In genomic region chr11:61353109-61354067, GRCh38 we compare ENCODE assay signal across 21 cellular contexts. TPM values are rescaled to one million over a fixed set of nuclear protein-coding genes. Genes with fewer than 3 reads are reported as not detected.
DNase-seq lines count a peak whose midpoint lies in the region; ATAC-seq and TF ChIP-seq lines count a peak whose summit lies in the region.
"Had no signal": no experiment of that assay in that cellular context is flagged by ENCODE, and none has a peak within 500 bp of the region (broad histone marks: within the 10 kb centered on the region; RNA-seq: fewer than 3 reads in every experiment).

No MANE protein-coding gene starts in this region.

- H4K20me1 ChIP-seq in OCI-LY1 (ENCODE audit: insufficient read depth, low read length) = no peaks in the 10 kb centered on the region

- TF ChIP-seq CTCF in OCI-LY1 (IDR thresholded peaks at IDR 0.05; ENCODE audit: low read length) = no peak
- TF ChIP-seq CTCF in liver (IDR thresholded peaks at IDR 0.05; ENCODE audit: low read depth, low read length, missing input control) = no peak
- no peak for TF ChIP-seq CTCF in GM10248 (IDR thresholded peaks at IDR 0.05; ENCODE audit: control extremely low read depth, extremely low read depth, low read depth, missing control alignments)
- no peak for TF ChIP-seq CTCF in upper lobe of left lung (IDR thresholded peaks at IDR 0.05)

- H3K9me2 ChIP-seq in OCI-LY1 (ENCODE audit: low read depth, low read length) = no peaks in the 10 kb centered on the region

- H3K36me3 Mint-ChIP-seq in stimulated activated naive B cell treated with anti-CD40 and anti-IgM and Interleukin-4, amounts not matched to agents 10 μg/mL and 1 μg/mL and 100 μg/mL, for 72 hours = peaks cover 51 to 64% of the 10 kb centered on the region in 2 donors

- H3K4me1 Mint-ChIP-seq in stimulated activated naive B cell treated with anti-CD40 and anti-IgM and Interleukin-4, amounts not matched to agents 10 μg/mL and 1 μg/mL and 100 μg/mL, for 72 hours = peaks cover 44 to 79% of the 10 kb centered on the region in 2 donors

- no peaks in the 10 kb centered on the region for H3K9me3 ChIP-seq in OCI-LY1 (ENCODE audit: low read length)
- H3K9me3 ChIP-seq in liver (ENCODE audit: control insufficient read depth in 4 of 4, low read length in 3 of 4) = no peaks in the 10 kb centered on the region
- H3K9me3 ChIP-seq in MG63 = no peaks in the 10 kb centered on the region
- H3K9me3 ChIP-seq in upper lobe of left lung = no peaks in the 10 kb centered on the region
- H3K9me3 ChIP-seq: body of pancreas, thyroid gland had no signal

- no peaks in the 10 kb centered on the region for H3K79me2 ChIP-seq in OCI-LY1 (ENCODE audit: insufficient read depth, low read length)

- no peak for TF ChIP-seq POLR2A in upper lobe of left lung (IDR thresholded peaks at IDR 0.05)

- DNase-seq in SKM-1 treated with dmso at 0.1 percent for 144 hours (lab: John Stamatoyannopoulos, UW; ENCODE audit: unreplicated experiment) (peak; percentile 26), SKM-1 (lab: John Stamatoyannopoulos, UW; ENCODE audit: unreplicated experiment) (no peak), MG63 (no peak), GM10248 (ENCODE audit: extremely low spot score) (no peak), upper lobe of left lung (no peak)
- DNase-seq in stimulated activated naive B cell treated with anti-CD40 and anti-IgM and Interleukin-4, amounts not matched to agents 10 μg/mL and 1 μg/mL and 100 μg/mL, for 72 hours = no peak
- DNase-seq: 8988T; activated naive CD4-positive, alpha-beta T cell treated with anti-CD3 and anti-CD28 coated beads, Interleukin-2, amount 10 ng/mL, durations not matched to agents 7 days and 5 days; body of pancreas; DMS79 treated with DMSO at 0.1 percent for 48 hours; foreskin melanocyte; NCI-H1694 treated with DMSO at 0.1 percent for 48 hours; NCI-H446; SHP77 treated with DMSO at 0.1 percent for 48 hours; T1000; thyroid gland had no signal

- H3K9ac ChIP-seq in OCI-LY1 (ENCODE audit: low read length) = peak overlapping the region; percentile 5; the same call in 1 of the 2 replicates
- no peak overlapping the region for H3K9ac ChIP-seq in liver (ENCODE audit: low read depth in 1 of 2, low read length in 2 of 2)

- H3K4me2 ChIP-seq in OCI-LY1 (ENCODE audit: low read length) = peak overlapping the region; percentile 37; the same call in 1 of the 2 replicates
- H3K4me2 ChIP-seq: smooth muscle cell had no signal

- ATAC-seq in stimulated activated naive B cell treated with anti-CD40 and anti-IgM and Interleukin-4, amounts not matched to agents 10 μg/mL and 1 μg/mL and 100 μg/mL, for 72 hours (replicated peaks) = no peak
- ATAC-seq in upper lobe of left lung (ENCODE audit: low FRiP score in 2 of 2) = no peak
- ATAC-seq: body of pancreas had no signal

- peak overlapping the region; percentile 99 for H3K27ac ChIP-seq in OCI-LY1 (ENCODE audit: low read depth, low read length, poor library complexity, severe bottlenecking)
- H3K27ac ChIP-seq in liver (ENCODE audit: low read depth in 1 of 2, low read length in 2 of 2) = peak overlapping the region in 1 of 2 donors; percentile 19
- H3K27ac ChIP-seq in upper lobe of left lung = no peak overlapping the region
- H3K27ac ChIP-seq: body of pancreas, C4-2B, thyroid gland had no signal

- TF ChIP-seq EP300 in upper lobe of left lung (IDR thresholded peaks at IDR 0.05) = no peak

- no peaks in the 10 kb centered on the region for H3K27me3 Mint-ChIP-seq in stimulated activated naive B cell treated with anti-CD40 and anti-IgM and Interleukin-4, amounts not matched to agents 10 μg/mL and 1 μg/mL and 100 μg/mL, for 72 hours
- H3K27me3 Mint-ChIP-seq: activated naive CD4-positive, alpha-beta T cell treated with anti-CD3 and anti-CD28 coated beads, Interleukin-2, amount 10 ng/mL, durations not matched to agents 7 days and 5 days; dendritic cell treated with granulocyte-macrophage colony-stimulating factor and Interleukin-4, amounts not matched to agents 40 ng/mL and 50 ng/mL, for 4 days had no signal

- H3K4me1 ChIP-seq in OCI-LY1 (ENCODE audit: insufficient read depth, low read length, severe bottlenecking) = peaks cover 50% of the 10 kb centered on the region
- peaks cover 0 to 11% (median 3%) of the 10 kb centered on the region in 4 donors for H3K4me1 ChIP-seq in liver (ENCODE audit: control insufficient read depth in 4 of 4, insufficient read depth in 4 of 4, low read length in 3 of 4)
- peaks cover 3 to 13% (median 7%) of the 10 kb centered on the region in 4 donors for H3K4me1 ChIP-seq in upper lobe of left lung
- H3K4me1 ChIP-seq: body of pancreas, thyroid gland had no signal

- peaks cover 9% of the 10 kb centered on the region for H3F3A ChIP-seq in OCI-LY1 (ENCODE audit: insufficient read depth, low read length)

- POLR2A ChIA-PET in GM10248 (lab: Yijun Ruan, JAX) = no interaction called here

- H3K4me3 Mint-ChIP-seq in stimulated activated naive B cell treated with anti-CD40 and anti-IgM and Interleukin-4, amounts not matched to agents 10 μg/mL and 1 μg/mL and 100 μg/mL, for 72 hours = peak overlapping the region; percentile 86 to 90
- H3K4me3 Mint-ChIP-seq: activated naive CD4-positive, alpha-beta T cell treated with anti-CD3 and anti-CD28 coated beads, Interleukin-2, amount 10 ng/mL, durations not matched to agents 7 days and 5 days; dendritic cell treated with granulocyte-macrophage colony-stimulating factor and Interleukin-4, amounts not matched to agents 40 ng/mL and 50 ng/mL, for 4 days had no signal

- H3K36me3 ChIP-seq in OCI-LY1 (ENCODE audit: insufficient read depth, low read length) (peaks cover 71% of the 10 kb centered on the region), liver (ENCODE audit: control insufficient read depth in 4 of 4, insufficient read depth in 3 of 4, low read depth in 1 of 4, low read length in 3 of 4) (peaks cover 3 to 11% (median 7%) of the 10 kb centered on the region in 4 donors), MG63 (peaks cover 19% of the 10 kb centered on the region), upper lobe of left lung (peaks cover 3 to 66% (median 53%) of the 10 kb centered on the region in 4 donors)

- H2AFZ ChIP-seq in OCI-LY1 (ENCODE audit: low read length) = no peak overlapping the region

- TF ChIP-seq RAD21 in liver (IDR thresholded peaks at IDR 0.05) = no peak

- CTCF ChIA-PET in GM10248 (lab: Yijun Ruan, JAX) = interaction anchor here (1.1 to 27.1 kb wide), 7 partner anchors 11 to 33 kb away, joined by 3 to 374 read pairs (median 3); partner anchors contain the start of genes DDB1 and TKFC

- H3K27me3 ChIP-seq in OCI-LY1 (ENCODE audit: insufficient read depth, low read length) (no peaks in the 10 kb centered on the region), liver (ENCODE audit: control insufficient read depth in 4 of 4, insufficient read depth in 4 of 4, low read length in 3 of 4) (no peaks in the 10 kb centered on the region), MG63 (no peaks in the 10 kb centered on the region), upper lobe of left lung (no peaks in the 10 kb centered on the region)
- H3K27me3 ChIP-seq: body of pancreas, thyroid gland had no signal

- peak overlapping the region; percentile 97 for H3K27ac Mint-ChIP-seq in stimulated activated naive B cell treated with anti-CD40 and anti-IgM and Interleukin-4, amounts not matched to agents 10 μg/mL and 1 μg/mL and 100 μg/mL, for 72 hours
- H3K27ac Mint-ChIP-seq: activated naive CD4-positive, alpha-beta T cell treated with anti-CD3 and anti-CD28 coated beads, Interleukin-2, amount 10 ng/mL, durations not matched to agents 7 days and 5 days; dendritic cell treated with granulocyte-macrophage colony-stimulating factor and Interleukin-4, amounts not matched to agents 40 ng/mL and 50 ng/mL, for 4 days had no signal

- H3K4me3 ChIP-seq in OCI-LY1 (ENCODE audit: low read depth, low read length, poor library complexity, severe bottlenecking) = peak overlapping the region; percentile 60
- H3K4me3 ChIP-seq in liver (ENCODE audit: low read depth in 1 of 3, low read length in 3 of 3) = no peak overlapping the region
- no peak overlapping the region for H3K4me3 ChIP-seq in MG63
- no peak overlapping the region for H3K4me3 ChIP-seq in upper lobe of left lung
- H3K4me3 ChIP-seq: body of pancreas, smooth muscle cell, thyroid gland had no signal

- H3K9me3 Mint-ChIP-seq in stimulated activated naive B cell treated with anti-CD40 and anti-IgM and Interleukin-4, amounts not matched to agents 10 μg/mL and 1 μg/mL and 100 μg/mL, for 72 hours = no peaks in the 10 kb centered on the region
- H3K9me3 Mint-ChIP-seq: activated naive CD4-positive, alpha-beta T cell treated with anti-CD3 and anti-CD28 coated beads, Interleukin-2, amount 10 ng/mL, durations not matched to agents 7 days and 5 days; dendritic cell treated with granulocyte-macrophage colony-stimulating factor and Interleukin-4, amounts not matched to agents 40 ng/mL and 50 ng/mL, for 4 days had no signal

- 57% methylated on average over 15 of the region's 15 CpGs for WGBS in liver
- 83 to 87% methylated on average over 12 to 15 of the region's 15 CpGs for WGBS in upper lobe of left lung, 2 donors

TF ChIP-seq in liver, 16 proteins besides CTCF, POLR2A, EP300 and RAD21 (continues in another document):
- TF ChIP-seq JUND (IDR thresholded peaks at IDR 0.05) = no peak
- no peak for TF ChIP-seq FOXA1 (IDR thresholded peaks at IDR 0.05)

RNA-seq across cellular contexts. Expression of gene CYB561A3, which starts 8.3 kb away (rescaled TPM):
- total RNA-seq in liver = 10 to 100 TPM; 22.2 to 36.5 TPM
- polyA plus RNA-seq in liver = 10 to 100 TPM; 20.2 to 34.6 TPM
- 50.5 and 60.2 TPM in 2 replicates for total RNA-seq in MG63 (2014; rRNA removed; shearing (Covaris generic); ENCODE audit: low replicate concordance)
- total RNA-seq in upper lobe of left lung = 100 to 1,000 TPM in 1 of 6 donors, 10 to 100 TPM in 5; 30.3 to 113 (median 50.4) TPM

RNA-seq across cellular contexts. Expression of gene TMEM138, which starts 8.8 kb away (rescaled TPM):
- total RNA-seq in liver (10 to 100 TPM; 13.5 to 19.7 TPM), upper lobe of left lung (10 to 100 TPM; 23.5 to 95.3 (median 34.5) TPM)
- 10 to 100 TPM; 28.8 to 39.6 TPM for polyA plus RNA-seq in liver
- total RNA-seq in MG63 (2014; rRNA removed; shearing (Covaris generic); ENCODE audit: low replicate concordance) = 15.0 and 70.0 TPM in 2 replicates

RNA-seq across cellular contexts. Expression of gene TKFC, which starts 20.4 kb away (rescaled TPM):
- 10 to 100 TPM; 15.7 to 47.7 TPM for total RNA-seq in liver
- polyA plus RNA-seq in liver = 100 to 1,000 TPM in 1 of 2 donors, 10 to 100 TPM in 1; 59.2 to 134 TPM
- total RNA-seq in MG63 (2014; rRNA removed; shearing (Covaris generic); ENCODE audit: low replicate concordance) = 12.9 and 36.0 TPM in 2 replicates
- 10 to 100 TPM; 26.4 to 75.4 (median 36.1) TPM for total RNA-seq in upper lobe of left lung

RNA-seq across cellular contexts. Expression of gene DDB1, which starts 20.5 kb away (rescaled TPM):
- total RNA-seq in liver = 100 to 1,000 TPM; 108 to 146 TPM
- 10 to 100 TPM; 37.5 to 70.2 TPM for polyA plus RNA-seq in liver
- 170 and 250 TPM in 2 replicates for total RNA-seq in MG63 (2014; rRNA removed; shearing (Covaris generic); ENCODE audit: low replicate concordance)
- 100 to 1,000 TPM in 5 of 6 donors, 10 to 100 TPM in 1; 98.4 to 152 (median 139) TPM for total RNA-seq in upper lobe of left lung

RNA-seq across cellular contexts. Expression of gene TMEM216, which starts 39.0 kb away (rescaled TPM):
- total RNA-seq in liver (1 to 10 TPM; 3.3 to 3.8 TPM), upper lobe of left lung (10 to 100 TPM in 3 of 6 donors, 1 to 10 TPM in 2, under 1 TPM in 1; 0.78 to 16.1 (median 10.1) TPM)
- 1 to 10 TPM; 2.3 to 4.0 TPM for polyA plus RNA-seq in liver
- total RNA-seq in MG63 (2014; rRNA removed; shearing (Covaris generic); ENCODE audit: low replicate concordance) = 7.5 and 12.3 TPM in 2 replicates
